ENCODE assay signal across 1 cellular context in genomic region chr5:118924006-118924389, GRCh38.
TF ChIP-seq lines count a peak whose summit lies in the region.

No MANE protein-coding gene starts in this region.

TF ChIP-seq in GM23338, 12 proteins besides CTCF, POLR2A, EP300 and RAD21 (continued from another document):
- no peak for TF ChIP-seq REST (IDR thresholded peaks at IDR 0.05; ENCODE audit: unreplicated experiment)
- TF ChIP-seq ZNF331 (CRISPR knock-in tag; IDR thresholded peaks at IDR 0.05; ENCODE audit: low read depth) = no peak
- TF ChIP-seq EZH2 (IDR thresholded peaks at IDR 0.05; ENCODE audit: low read depth, unreplicated experiment) = no peak
- no peak for TF ChIP-seq JUNB (IDR thresholded peaks at IDR 0.05; ENCODE audit: unreplicated experiment)
- TF ChIP-seq ZNF114 (CRISPR knock-in tag; IDR thresholded peaks at IDR 0.05) = no peak
- TF ChIP-seq POLR2AphosphoS5 (IDR thresholded peaks at IDR 0.05; ENCODE audit: low read depth) = no peak
- TF ChIP-seq, protein P1, sequence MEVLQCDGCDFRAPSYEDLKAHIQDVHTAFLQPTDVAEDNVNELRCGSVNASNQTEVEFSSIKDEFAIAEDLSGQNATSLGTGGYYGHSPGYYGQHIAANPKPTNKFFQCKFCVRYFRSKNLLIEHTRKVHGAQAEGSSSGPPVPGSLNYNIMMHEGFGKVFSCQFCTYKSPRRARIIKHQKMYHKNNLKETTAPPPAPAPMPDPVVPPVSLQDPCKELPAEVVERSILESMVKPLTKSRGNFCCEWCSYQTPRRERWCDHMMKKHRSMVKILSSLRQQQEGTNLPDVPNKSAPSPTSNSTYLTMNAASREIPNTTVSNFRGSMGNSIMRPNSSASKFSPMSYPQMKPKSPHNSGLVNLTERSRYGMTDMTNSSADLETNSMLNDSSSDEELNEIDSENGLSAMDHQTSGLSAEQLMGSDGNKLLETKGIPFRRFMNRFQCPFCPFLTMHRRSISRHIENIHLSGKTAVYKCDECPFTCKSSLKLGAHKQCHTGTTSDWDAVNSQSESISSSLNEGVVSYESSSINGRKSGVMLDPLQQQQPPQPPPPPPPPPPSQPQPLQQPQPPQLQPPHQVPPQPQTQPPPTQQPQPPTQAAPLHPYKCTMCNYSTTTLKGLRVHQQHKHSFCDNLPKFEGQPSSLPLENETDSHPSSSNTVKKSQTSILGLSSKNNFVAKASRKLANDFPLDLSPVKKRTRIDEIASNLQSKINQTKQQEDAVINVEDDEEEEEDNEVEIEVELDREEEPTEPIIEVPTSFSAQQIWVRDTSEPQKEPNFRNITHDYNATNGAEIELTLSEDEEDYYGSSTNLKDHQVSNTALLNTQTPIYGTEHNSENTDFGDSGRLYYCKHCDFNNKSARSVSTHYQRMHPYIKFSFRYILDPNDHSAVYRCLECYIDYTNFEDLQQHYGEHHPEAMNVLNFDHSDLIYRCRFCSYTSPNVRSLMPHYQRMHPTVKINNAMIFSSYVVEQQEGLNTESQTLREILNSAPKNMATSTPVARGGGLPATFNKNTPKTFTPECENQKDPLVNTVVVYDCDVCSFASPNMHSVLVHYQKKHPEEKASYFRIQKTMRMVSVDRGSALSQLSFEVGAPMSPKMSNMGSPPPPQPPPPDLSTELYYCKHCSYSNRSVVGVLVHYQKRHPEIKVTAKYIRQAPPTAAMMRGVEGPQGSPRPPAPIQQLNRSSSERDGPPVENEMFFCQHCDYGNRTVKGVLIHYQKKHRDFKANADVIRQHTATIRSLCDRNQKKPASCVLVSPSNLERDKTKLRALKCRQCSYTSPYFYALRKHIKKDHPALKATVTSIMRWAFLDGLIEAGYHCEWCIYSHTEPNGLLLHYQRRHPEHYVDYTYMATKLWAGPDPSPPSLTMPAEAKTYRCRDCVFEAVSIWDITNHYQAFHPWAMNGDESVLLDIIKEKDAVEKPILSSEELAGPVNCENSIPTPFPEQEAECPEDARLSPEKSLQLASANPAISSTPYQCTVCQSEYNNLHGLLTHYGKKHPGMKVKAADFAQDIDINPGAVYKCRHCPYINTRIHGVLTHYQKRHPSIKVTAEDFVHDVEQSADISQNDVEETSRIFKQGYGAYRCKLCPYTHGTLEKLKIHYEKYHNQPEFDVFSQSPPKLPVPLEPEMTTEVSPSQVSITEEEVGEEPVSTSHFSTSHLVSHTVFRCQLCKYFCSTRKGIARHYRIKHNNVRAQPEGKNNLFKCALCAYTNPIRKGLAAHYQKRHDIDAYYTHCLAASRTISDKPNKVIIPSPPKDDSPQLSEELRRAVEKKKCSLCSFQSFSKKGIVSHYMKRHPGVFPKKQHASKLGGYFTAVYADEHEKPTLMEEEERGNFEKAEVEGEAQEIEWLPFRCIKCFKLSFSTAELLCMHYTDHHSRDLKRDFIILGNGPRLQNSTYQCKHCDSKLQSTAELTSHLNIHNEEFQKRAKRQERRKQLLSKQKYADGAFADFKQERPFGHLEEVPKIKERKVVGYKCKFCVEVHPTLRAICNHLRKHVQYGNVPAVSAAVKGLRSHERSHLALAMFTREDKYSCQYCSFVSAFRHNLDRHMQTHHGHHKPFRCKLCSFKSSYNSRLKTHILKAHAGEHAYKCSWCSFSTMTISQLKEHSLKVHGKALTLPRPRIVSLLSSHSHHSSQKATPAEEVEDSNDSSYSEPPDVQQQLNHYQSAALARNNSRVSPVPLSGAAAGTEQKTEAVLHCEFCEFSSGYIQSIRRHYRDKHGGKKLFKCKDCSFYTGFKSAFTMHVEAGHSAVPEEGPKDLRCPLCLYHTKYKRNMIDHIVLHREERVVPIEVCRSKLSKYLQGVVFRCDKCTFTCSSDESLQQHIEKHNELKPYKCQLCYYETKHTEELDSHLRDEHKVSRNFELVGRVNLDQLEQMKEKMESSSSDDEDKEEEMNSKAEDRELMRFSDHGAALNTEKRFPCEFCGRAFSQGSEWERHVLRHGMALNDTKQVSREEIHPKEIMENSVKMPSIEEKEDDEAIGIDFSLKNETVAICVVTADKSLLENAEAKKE (CRISPR knock-in tag; IDR thresholded peaks at IDR 0.05) = no peak
- TF ChIP-seq CREB1 (CRISPR knock-in tag; IDR thresholded peaks at IDR 0.05; ENCODE audit: low read depth) = no peak
